Comparison of ENCODE assay signal across 8 cellular contexts in the genomic region with DNA sequence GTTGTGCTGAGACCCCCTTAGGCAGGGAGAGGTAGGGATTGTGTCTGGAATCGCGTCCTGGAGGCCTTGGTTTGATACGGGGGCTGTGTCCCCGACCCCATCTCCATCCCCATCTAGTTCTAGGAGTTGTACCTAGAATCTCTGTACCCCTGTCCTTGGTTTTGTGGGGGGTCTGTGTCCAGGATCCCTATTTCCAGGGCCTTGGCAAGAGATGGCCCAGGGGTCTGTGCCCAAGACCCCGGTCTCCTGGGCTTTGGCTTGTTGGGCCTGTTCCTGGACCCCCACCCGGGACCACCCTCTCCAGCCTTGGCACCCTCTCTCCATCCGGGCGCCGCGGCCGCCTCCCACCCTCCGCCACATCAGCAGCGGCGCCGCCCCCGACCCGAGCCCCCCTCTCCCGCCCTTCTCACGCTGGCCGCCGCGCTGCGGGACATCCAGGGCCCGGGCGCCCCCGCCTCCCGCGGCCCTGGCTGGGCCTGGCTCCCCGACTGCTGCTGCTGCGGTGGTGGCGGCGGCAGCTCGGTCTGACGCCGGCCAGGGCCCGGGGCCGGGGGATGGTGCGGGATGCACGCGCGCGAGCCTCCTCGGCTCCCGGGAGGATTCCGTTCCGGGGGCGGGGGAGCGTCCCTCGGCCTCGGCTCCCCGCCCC. TPM values are rescaled to one million over a fixed set of nuclear protein-coding genes. Genes with fewer than 3 reads are reported as not detected.
DNase-seq lines count a peak whose midpoint lies in the region; ATAC-seq and TF ChIP-seq lines count a peak whose summit lies in the region.

A gene (minus strand): TSS at position 602 of the 649 bp plus-strand sequence. CDS start 168 bp downstream, at position 434.

- H3K27ac ChIP-seq in C4-2B: peak within 1 kb of the TSS; percentile 86
- peak within 1 kb of the TSS; percentile 80 to 84 for H3K27ac ChIP-seq in left lung
- H3K27ac ChIP-seq in testis: peak within 1 kb of the TSS; percentile 85 to 92

- H3K4me3 ChIP-seq in left lung (peak within 1 kb of the TSS; percentile 54 to 58), testis (peak within 1 kb of the TSS; percentile 77 to 80)

- peaks cover 24% of the 10 kb centered on the region for H3K4me1 Mint-ChIP-seq in brain

- intact Hi-C loops in left lung (cut with DNase I) (no loop called here), testis (cut with DNase I; ENCODE audit: low total_unique reads) (no loop called here)

- peaks cover 5 to 22% of the 10 kb centered on the region in 2 donors for H3K4me1 ChIP-seq in left lung
- H3K4me1 ChIP-seq in testis: peaks cover 19% of the 10 kb centered on the region

- no peaks in the 10 kb centered on the region for H3K27me3 Mint-ChIP-seq in brain

- H3K9me3 Mint-ChIP-seq in brain: no peaks in the 10 kb centered on the region

- TF ChIP-seq CTCF in C4-2B (conservative IDR thresholded peaks at IDR 0.05): no peak
- no peak for TF ChIP-seq CTCF in brain (conservative IDR thresholded peaks at IDR 0.05)
- TF ChIP-seq CTCF in left lung (IDR thresholded peaks at IDR 0.05): no peak
- TF ChIP-seq CTCF in testis (IDR thresholded peaks at IDR 0.05): no peak

- H3K27ac Mint-ChIP-seq in brain: peak within 1 kb of the TSS; percentile 97 to 99 (median 99)

- TF ChIP-seq POLR2A in testis (IDR thresholded peaks at IDR 0.05): peak; percentile 12

- WGBS in testis, 2 donors: 0 to 2% methylated on average over 1 to 18 of the region's 51 CpGs

- peaks cover 0 to 38% of the 10 kb centered on the region in 2 donors for H3K36me3 ChIP-seq in left lung
- H3K36me3 ChIP-seq in testis (ENCODE audit: low read depth, missing control alignments): no peaks in the 10 kb centered on the region

- H3K27me3 ChIP-seq in left lung (no peaks in the 10 kb centered on the region), testis (no peaks in the 10 kb centered on the region)

- no peak for DNase-seq in left lung
- DNase-seq in testis: no peak
- no peak for DNase-seq in kidney glomerular epithelial cell (lab: John Stamatoyannopoulos, UW)
- no peak for DNase-seq in stimulated activated CD4-positive, alpha-beta T cell treated with anti-CD3 and anti-CD28 coated beads, Interleukin-4, amount 100 ng/mL, for 4 hours

- H3K36me3 Mint-ChIP-seq in brain: peaks cover 17% of the 10 kb centered on the region

- peak; percentile 5 for ATAC-seq in HG03457 (IDR thresholded peaks at IDR 0.05; ENCODE audit: unreplicated experiment)
- no peak for ATAC-seq in left lung
- ATAC-seq in GM18520 (IDR thresholded peaks at IDR 0.05; ENCODE audit: unreplicated experiment): no peak

- H3K9me3 ChIP-seq in left lung: no peaks in the 10 kb centered on the region
- no peaks in the 10 kb centered on the region for H3K9me3 ChIP-seq in testis

- H3K4me3 Mint-ChIP-seq in brain: peak within 1 kb of the TSS; percentile 89 to 93 (median 91)

RNA-seq across cellular contexts. Expression of the gene that starts here (rescaled TPM):
- polyA plus RNA-seq in brain (ENCODE audit: insufficient read depth, low read depth, low replicate concordance) (27.2 TPM), testis (ENCODE audit: insufficient read depth, low read depth, low replicate concordance) (19.9 TPM)
- total RNA-seq in left lung (10 to 100 TPM; 30.0 to 30.2 TPM), testis (10 to 100 TPM; 42.7 to 52.1 TPM)
